Comparison of ENCODE assay signal across 14 cellular contexts in the genomic region with DNA sequence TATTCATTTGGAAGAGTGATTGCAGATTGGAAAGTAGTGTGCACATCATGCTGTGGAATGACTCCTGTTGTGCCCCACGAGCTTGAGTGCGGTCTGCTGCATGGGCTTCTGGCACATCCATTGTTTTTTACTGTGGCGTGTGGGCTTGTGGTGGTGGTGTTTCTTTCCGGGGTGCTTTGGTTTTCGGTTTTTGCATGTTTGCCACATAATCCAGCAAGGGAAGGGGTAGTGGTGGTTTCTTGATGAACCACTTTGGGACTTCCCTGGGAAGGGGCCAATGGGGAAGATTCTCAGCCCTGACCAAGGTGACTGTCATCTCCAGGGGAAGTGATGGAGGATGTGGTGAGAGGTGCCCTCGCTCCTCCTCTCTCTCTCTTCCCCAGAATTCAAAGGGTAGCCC. TPM values are rescaled to one million over a fixed set of nuclear protein-coding genes. Genes with fewer than 3 reads are reported as not detected.
A peak's percentile ranks its signal among the peaks of the same experiment; 100 is the strongest.
DNase-seq lines count a peak whose midpoint lies in the region; ATAC-seq and TF ChIP-seq lines count a peak whose summit lies in the region.
"Had no signal": no experiment of that assay in that cellular context is flagged by ENCODE, and none has a peak within 500 bp of the region (broad histone marks: within the 10 kb centered on the region; RNA-seq: fewer than 3 reads in every experiment).

No MANE protein-coding gene starts in this region.

- no peaks in the 10 kb centered on the region for H3K9me3 Mint-ChIP-seq in activated T-cell treated with anti-CD3 and anti-CD28 coated beads, Interleukin-2, amount 50 U/mL, for 72 hours
- no peaks in the 10 kb centered on the region for H3K9me3 Mint-ChIP-seq in natural killer cell
- H3K9me3 Mint-ChIP-seq: H9, nephron progenitor cell had no signal

- no peak overlapping the region for H3K4me3 ChIP-seq in BE2C (ENCODE audit: low read depth, low read length)
- H3K4me3 ChIP-seq: lower lobe of right lung, SJSA1 had no signal

- no peaks in the 10 kb centered on the region for H3K27me3 ChIP-seq in BE2C
- H3K27me3 ChIP-seq: brain microvascular endothelial cell, SJSA1 had no signal

- H3K4me1 ChIP-seq in BE2C: no peaks in the 10 kb centered on the region
- H3K4me1 ChIP-seq: lower lobe of right lung, SJSA1 had no signal

- peak; percentile 34 for DNase-seq in stimulated activated naive CD4-positive, alpha-beta T cell treated with Interleukin-2 at 50 U/mL for 16 hours (lab: John Stamatoyannopoulos, UW)
- no peak for DNase-seq in stimulated activated naive CD4-positive, alpha-beta T cell (lab: John Stamatoyannopoulos, UW)
- DNase-seq in activated T-cell treated with anti-CD3 and anti-CD28 coated beads, Interleukin-2, amount 50 U/mL, for 72 hours: peak; percentile 67 to 72
- DNase-seq in natural killer cell (no peak), BE2C (no peak), AG20443 (ENCODE audit: low spot score) (no peak)
- DNase-seq: brain microvascular endothelial cell, H9, lower lobe of right lung, NCI-H1092 treated with DMSO at 0.1 percent for 48 hours, nephron progenitor cell had no signal

- H3K9me3 ChIP-seq in BE2C: no peaks in the 10 kb centered on the region
- H3K9me3 ChIP-seq: lower lobe of right lung, SJSA1 had no signal

- TF ChIP-seq CTCF in natural killer cell (IDR thresholded peaks at IDR 0.05): no peak
- TF ChIP-seq CTCF in BE2C (IDR thresholded peaks at IDR 0.05; ENCODE audit: low read depth, low read length): no peak

- peaks cover 7 to 23% of the 10 kb centered on the region in 2 donors for H3K36me3 Mint-ChIP-seq in activated T-cell treated with anti-CD3 and anti-CD28 coated beads, Interleukin-2, amount 50 U/mL, for 72 hours (ENCODE audit: insufficient read depth in 2 of 2)
- H3K36me3 Mint-ChIP-seq in natural killer cell: peaks cover 22% of the 10 kb centered on the region

- peak overlapping the region; percentile 85 for H3K27ac Mint-ChIP-seq in activated T-cell treated with anti-CD3 and anti-CD28 coated beads, Interleukin-2, amount 50 U/mL, for 72 hours
- peak overlapping the region; percentile 55 for H3K27ac Mint-ChIP-seq in natural killer cell
- H3K27ac Mint-ChIP-seq: nephron progenitor cell had no signal

- ATAC-seq in activated T-cell treated with anti-CD3 and anti-CD28 coated beads, Interleukin-2, amount 50 U/mL, for 72 hours (replicated peaks in 1 of 2): peak; percentile 82 to 84
- peak in 1 of 3 donors; percentile 81 for ATAC-seq in natural killer cell
- no peak for ATAC-seq in GM19467 (IDR thresholded peaks at IDR 0.05; ENCODE audit: unreplicated experiment)
- no peak for ATAC-seq in HG02938 (IDR thresholded peaks at IDR 0.05; ENCODE audit: unreplicated experiment)
- ATAC-seq: lower lobe of right lung had no signal

- H3K4me1 Mint-ChIP-seq in activated T-cell treated with anti-CD3 and anti-CD28 coated beads, Interleukin-2, amount 50 U/mL, for 72 hours (ENCODE audit: low read depth): peaks cover 83% of the 10 kb centered on the region
- peaks cover 50 to 60% of the 10 kb centered on the region in 2 donors for H3K4me1 Mint-ChIP-seq in natural killer cell
- H3K4me1 Mint-ChIP-seq: H9 had no signal

- intact Hi-C loops in natural killer cell (cut with micrococcal nuclease): no loop called here

- H3K27me3 Mint-ChIP-seq in activated T-cell treated with anti-CD3 and anti-CD28 coated beads, Interleukin-2, amount 50 U/mL, for 72 hours (ENCODE audit: low read depth): no peaks in the 10 kb centered on the region
- H3K27me3 Mint-ChIP-seq in natural killer cell (ENCODE audit: low read depth in 2 of 2): no peaks in the 10 kb centered on the region

- H3K36me3 ChIP-seq in BE2C: no peaks in the 10 kb centered on the region
- H3K36me3 ChIP-seq: brain microvascular endothelial cell had no signal

- peak overlapping the region; percentile 47 to 52 for H3K4me3 Mint-ChIP-seq in activated T-cell treated with anti-CD3 and anti-CD28 coated beads, Interleukin-2, amount 50 U/mL, for 72 hours
- peak overlapping the region; percentile 17 for H3K4me3 Mint-ChIP-seq in natural killer cell
- H3K4me3 Mint-ChIP-seq: H9, nephron progenitor cell had no signal

RNA-seq across cellular contexts. Expression of a gene that starts 57.0 kb away (rescaled TPM):
- total RNA-seq in activated T-cell treated with anti-CD3 and anti-CD28 coated beads, Interleukin-2, amount 50 U/mL, for 72 hours: 10 to 100 TPM; 29.4 to 32.2 TPM
- 10 to 100 TPM; 27.4 to 39.6 (median 36.1) TPM for total RNA-seq in natural killer cell
- polyA plus RNA-seq in BE2C (2012; ENCODE audit: insufficient read depth, insufficient read length, low read depth): 21.3 TPM

RNA-seq across cellular contexts. Expression of a gene that starts 57.1 kb away (rescaled TPM):
- total RNA-seq in activated T-cell treated with anti-CD3 and anti-CD28 coated beads, Interleukin-2, amount 50 U/mL, for 72 hours: 10 to 100 TPM; 35.2 to 40.6 TPM
- 10 to 100 TPM; 30.8 to 40.5 (median 32.1) TPM for total RNA-seq in natural killer cell
- 21.1 TPM for polyA plus RNA-seq in BE2C (2012; ENCODE audit: insufficient read depth, insufficient read length, low read depth)

Comparison
In these comparisons a context has a peak if more than half of its experiments do, and no peak if none do; other contexts are left out.
1. DNase-seq: peak in stimulated activated naive CD4-positive, alpha-beta T cell treated with Interleukin-2 at 50 U/mL for 16 hours (single experiment) and activated T-cell treated with anti-CD3 and anti-CD28 coated beads, Interleukin-2, amount 50 U/mL, for 72 hours (2 of 2); none in stimulated activated naive CD4-positive, alpha-beta T cell (0 of 6), natural killer cell (single experiment), BE2C (single experiment) and AG20443 (single experiment).
2. ATAC-seq: peak in activated T-cell treated with anti-CD3 and anti-CD28 coated beads, Interleukin-2, amount 50 U/mL, for 72 hours (2 of 2); none in GM19467 (single experiment) and HG02938 (single experiment).